In the genomic region with DNA sequence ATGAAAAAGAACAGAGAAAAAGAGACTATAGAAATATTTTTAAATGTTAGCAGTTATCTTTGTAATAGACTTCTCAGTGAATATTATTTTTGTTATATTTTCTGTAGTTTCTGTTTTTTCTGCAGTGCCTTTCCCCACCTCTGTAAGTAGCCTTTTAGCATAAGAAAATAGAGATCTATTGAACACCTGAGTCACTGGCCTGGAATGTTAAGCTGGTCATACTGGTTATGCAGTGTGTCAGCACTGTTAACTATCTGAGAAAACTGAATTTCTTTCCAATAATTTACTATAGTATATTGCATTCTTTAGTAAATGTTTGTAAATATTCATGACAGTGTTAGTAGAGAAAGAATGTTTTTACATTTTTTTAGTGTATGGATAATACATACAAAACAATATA, we compare ENCODE assay signal across 13 cellular contexts.
A peak's percentile ranks its signal among the peaks of the same experiment; 100 is the strongest.
DNase-seq lines count a peak whose midpoint lies in the region; ATAC-seq and TF ChIP-seq lines count a peak whose summit lies in the region.
"Had no signal": no experiment of that assay in that cellular context is flagged by ENCODE, and none has a peak within 500 bp of the region (broad histone marks: within the 10 kb centered on the region; RNA-seq: fewer than 3 reads in every experiment).

No MANE protein-coding gene starts in this region.

- H3K18ac ChIP-seq in mesendoderm (ENCODE audit: low read length) = no peak overlapping the region

- no peaks in the 10 kb centered on the region for H3K9me3 ChIP-seq in mucosa of descending colon
- H3K9me3 ChIP-seq: Caco-2, right atrium auricular region had no signal

- no peak for ATAC-seq in mucosa of descending colon
- ATAC-seq: activated naive CD4-positive, alpha-beta T cell treated with anti-CD3 and anti-CD28 coated beads, Interleukin-2, amount 50 U/mL, for 72 hours had no signal

- no peak overlapping the region for H3K4ac ChIP-seq in mesendoderm (ENCODE audit: low read depth, low read length)

- H3K27me3 ChIP-seq in mesendoderm (ENCODE audit: insufficient read depth, low read length, poor library complexity) = no peaks in the 10 kb centered on the region
- H3K27me3 ChIP-seq: right atrium auricular region had no signal

- no peaks in the 10 kb centered on the region for H3K79me2 ChIP-seq in mesendoderm (ENCODE audit: control insufficient read depth, insufficient read depth, low read length)

- H3K4me3 ChIP-seq in mesendoderm (ENCODE audit: low read length) (no peak overlapping the region), mucosa of descending colon (no peak overlapping the region)
- H3K4me3 ChIP-seq: right atrium auricular region had no signal

- H3K36me3 ChIP-seq in mesendoderm (ENCODE audit: control insufficient read depth, insufficient read depth, low read length) (no peaks in the 10 kb centered on the region), mucosa of descending colon (ENCODE audit: low read depth) (no peaks in the 10 kb centered on the region)

- no peak overlapping the region for H3K56ac ChIP-seq in mesendoderm (ENCODE audit: low read length)

- peak; percentile 16 for DNase-seq in DMS53 treated with DMSO at 0.1 percent for 48 hours (lab: John Stamatoyannopoulos, UW; ENCODE audit: unreplicated experiment)
- DNase-seq in LHCN-M2 (ENCODE audit: low read depth) = peak; percentile 73
- DNase-seq in epithelial cell of prostate (ENCODE audit: low read depth, low spot score) = peak; percentile 6
- peak; percentile 85 for DNase-seq in mesendoderm
- DNase-seq in mesenteric fat pad (ENCODE audit: low spot score) = no peak
- no peak for DNase-seq in activated T-cell treated with anti-CD3 and anti-CD28 coated beads for 4 hours
- DNase-seq in mucosa of descending colon = no peak
- no peak for DNase-seq in NCI-H146 treated with DMSO at 0.1 percent for 48 hours (lab: John Stamatoyannopoulos, UW; ENCODE audit: unreplicated experiment)
- DNase-seq: effector memory CD4-positive, alpha-beta T cell; NCI-H526 had no signal

- H3K4me1 ChIP-seq in mesendoderm (ENCODE audit: control insufficient read depth, low read depth, low read length) = no peaks in the 10 kb centered on the region
- no peaks in the 10 kb centered on the region for H3K4me1 ChIP-seq in mucosa of descending colon (ENCODE audit: low read depth)
- H3K4me1 ChIP-seq: right atrium auricular region had no signal

- TF ChIP-seq CTCF in mucosa of descending colon (IDR thresholded peaks at IDR 0.05) = no peak

- no peaks in the 10 kb centered on the region for H3K79me1 ChIP-seq in mesendoderm (ENCODE audit: low read length)

- no peak overlapping the region for H2BK15ac ChIP-seq in mesendoderm (replicated peaks; ENCODE audit: low read depth)

- no peak overlapping the region for H2AK5ac ChIP-seq in mesendoderm (ENCODE audit: low read length)

- no peak overlapping the region for H2BK5ac ChIP-seq in mesendoderm (ENCODE audit: low read length)

- H2BK120ac ChIP-seq in mesendoderm (ENCODE audit: low read depth, low read length) = no peak overlapping the region

- H3K27ac ChIP-seq in epithelial cell of prostate = no peak overlapping the region
- no peak overlapping the region for H3K27ac ChIP-seq in mesendoderm (ENCODE audit: low read depth, low read length)
- H3K27ac ChIP-seq: right atrium auricular region had no signal

- H4K5ac ChIP-seq in mesendoderm (ENCODE audit: low read length) = no peak overlapping the region

- no peak overlapping the region for H3K23ac ChIP-seq in mesendoderm (ENCODE audit: low read length)

- intact Hi-C loops in mucosa of descending colon (cut with DNase I, micrococcal nuclease) = no loop called here

- H3K9ac ChIP-seq in mesendoderm (ENCODE audit: low read length) = no peak overlapping the region

- H3K4me2 ChIP-seq in mesendoderm (ENCODE audit: low read length) = no peak overlapping the region

- H4K8ac ChIP-seq in mesendoderm (ENCODE audit: low read depth, low read length) = no peak overlapping the region

Comparison
In these comparisons a context has a peak if more than half of its experiments do, and no peak if none do; other contexts are left out.
1. DNase-seq: peak in DMS53 treated with DMSO at 0.1 percent for 48 hours (single experiment), LHCN-M2 (single experiment), epithelial cell of prostate (single experiment) and mesendoderm (single experiment); none in mesenteric fat pad (single experiment), activated T-cell treated with anti-CD3 and anti-CD28 coated beads for 4 hours (single experiment), mucosa of descending colon (0 of 3) and NCI-H146 treated with DMSO at 0.1 percent for 48 hours (single experiment).